ENCODE assay signal across 11 cellular contexts in genomic region chr20:49319204-49319809, GRCh38. TPM values are rescaled to one million over a fixed set of nuclear protein-coding genes. Genes with fewer than 3 reads are reported as not detected.
DNase-seq lines count a peak whose midpoint lies in the region; ATAC-seq lines count a peak whose summit lies in the region.
"Had no signal": no experiment of that assay in that cellular context is flagged by ENCODE, and none has a peak within 500 bp of the region (broad histone marks: within the 10 kb centered on the region; RNA-seq: fewer than 3 reads in every experiment).

No MANE protein-coding gene starts in this region.

- peaks cover 69% of the 10 kb centered on the region for H3K27me3 Mint-ChIP-seq in activated CD4-positive, alpha-beta T cell treated with anti-CD3 and anti-CD28 coated beads, Interleukin-2, amount 10 ng/mL, durations not matched to agents 24 days and 14 days
- peaks cover 40% of the 10 kb centered on the region for H3K27me3 Mint-ChIP-seq in activated CD4-positive, alpha-beta memory T cell treated with anti-CD3 and anti-CD28 coated beads for 36 hours

- H3K4me3 Mint-ChIP-seq in activated CD4-positive, alpha-beta T cell treated with anti-CD3 and anti-CD28 coated beads, Interleukin-2, amount 10 ng/mL, durations not matched to agents 24 days and 14 days: peak overlapping the region; percentile 95
- peak overlapping the region; percentile 72 for H3K4me3 Mint-ChIP-seq in activated CD4-positive, alpha-beta memory T cell treated with anti-CD3 and anti-CD28 coated beads for 36 hours
- peak overlapping the region; percentile 91 for H3K4me3 Mint-ChIP-seq in stimulated activated effector memory CD8-positive, alpha-beta T cell treated with anti-CD3 and anti-CD28 coated beads, Interleukin-12 subunit alpha, Interleukin-12 subunit beta, amount 100 ng/mL, for 72 hours
- H3K4me3 Mint-ChIP-seq: neural crest cell had no signal

- POLR2A ChIA-PET in activated CD4-positive, alpha-beta memory T cell treated with anti-CD3 and anti-CD28 coated beads for 36 hours (lab: Charles Lee): interaction anchor here (1.1 kb wide), 1 partner anchor 43 kb away, joined by 4 read pairs; no protein-coding TSS in a partner anchor

- WGBS in right cardiac atrium: 14% methylated on average over 25 of the region's 25 CpGs

- H3K27ac ChIP-seq in right cardiac atrium (ENCODE audit: low read length): no peak overlapping the region

- peaks cover 22% of the 10 kb centered on the region for H3K4me1 Mint-ChIP-seq in activated CD4-positive, alpha-beta T cell treated with anti-CD3 and anti-CD28 coated beads, Interleukin-2, amount 10 ng/mL, durations not matched to agents 24 days and 14 days
- H3K4me1 Mint-ChIP-seq in activated CD4-positive, alpha-beta memory T cell treated with anti-CD3 and anti-CD28 coated beads for 36 hours (ENCODE audit: low read depth): peaks cover 22% of the 10 kb centered on the region
- H3K4me1 Mint-ChIP-seq in stimulated activated effector memory CD8-positive, alpha-beta T cell treated with anti-CD3 and anti-CD28 coated beads, Interleukin-12 subunit alpha, Interleukin-12 subunit beta, amount 100 ng/mL, for 72 hours: peaks cover 30% of the 10 kb centered on the region

- no peaks in the 10 kb centered on the region for H3K9me3 Mint-ChIP-seq in activated CD4-positive, alpha-beta T cell treated with anti-CD3 and anti-CD28 coated beads, Interleukin-2, amount 10 ng/mL, durations not matched to agents 24 days and 14 days
- no peaks in the 10 kb centered on the region for H3K9me3 Mint-ChIP-seq in activated CD4-positive, alpha-beta memory T cell treated with anti-CD3 and anti-CD28 coated beads for 36 hours
- no peaks in the 10 kb centered on the region for H3K9me3 Mint-ChIP-seq in stimulated activated effector memory CD8-positive, alpha-beta T cell treated with anti-CD3 and anti-CD28 coated beads, Interleukin-12 subunit alpha, Interleukin-12 subunit beta, amount 100 ng/mL, for 72 hours

- no peak overlapping the region for H3K27ac Mint-ChIP-seq in activated CD4-positive, alpha-beta T cell treated with anti-CD3 and anti-CD28 coated beads, Interleukin-2, amount 10 ng/mL, durations not matched to agents 24 days and 14 days
- no peak overlapping the region for H3K27ac Mint-ChIP-seq in activated CD4-positive, alpha-beta memory T cell treated with anti-CD3 and anti-CD28 coated beads for 36 hours
- peak overlapping the region; percentile 17 for H3K27ac Mint-ChIP-seq in stimulated activated effector memory CD8-positive, alpha-beta T cell treated with anti-CD3 and anti-CD28 coated beads, Interleukin-12 subunit alpha, Interleukin-12 subunit beta, amount 100 ng/mL, for 72 hours

- peak overlapping the region; percentile 23 for H3K4me3 ChIP-seq in right cardiac atrium (ENCODE audit: low read length)

- CTCF ChIA-PET in activated CD4-positive, alpha-beta memory T cell treated with anti-CD3 and anti-CD28 coated beads for 36 hours (lab: Charles Lee): interaction anchor here (1.4 to 1.5 kb wide), 2 partner anchors 17 to 73 kb away, joined by 3 read pairs; no protein-coding TSS in a partner anchor

- H3K36me3 Mint-ChIP-seq in activated CD4-positive, alpha-beta T cell treated with anti-CD3 and anti-CD28 coated beads, Interleukin-2, amount 10 ng/mL, durations not matched to agents 24 days and 14 days (ENCODE audit: low read depth): peaks cover 2% of the 10 kb centered on the region
- H3K36me3 Mint-ChIP-seq in activated CD4-positive, alpha-beta memory T cell treated with anti-CD3 and anti-CD28 coated beads for 36 hours: no peaks in the 10 kb centered on the region
- peaks cover 6% of the 10 kb centered on the region for H3K36me3 Mint-ChIP-seq in stimulated activated effector memory CD8-positive, alpha-beta T cell treated with anti-CD3 and anti-CD28 coated beads, Interleukin-12 subunit alpha, Interleukin-12 subunit beta, amount 100 ng/mL, for 72 hours

- no peaks in the 10 kb centered on the region for H3K4me1 ChIP-seq in right cardiac atrium (ENCODE audit: control insufficient read depth, insufficient read depth, low read length)

- no peaks in the 10 kb centered on the region for H3K9me3 ChIP-seq in right cardiac atrium (ENCODE audit: control insufficient read depth, low read length)

- intact Hi-C loops in activated CD4-positive, alpha-beta T cell treated with anti-CD3 and anti-CD28 coated beads, Interleukin-2, amount 10 ng/mL, durations not matched to agents 24 days and 14 days (cut with micrococcal nuclease): no loop called here
- intact Hi-C loops in activated CD4-positive, alpha-beta memory T cell treated with anti-CD3 and anti-CD28 coated beads for 36 hours (cut with micrococcal nuclease): no loop called here
- intact Hi-C loops in right cardiac atrium (cut with DNase I): no loop called here

- ATAC-seq in right cardiac atrium (no peak), HG03439 (IDR thresholded peaks at IDR 0.05; ENCODE audit: unreplicated experiment) (no peak), HG02642 (IDR thresholded peaks at IDR 0.05; ENCODE audit: poor library complexity, unreplicated experiment) (no peak)
- no peak for ATAC-seq in stimulated activated effector memory CD8-positive, alpha-beta T cell treated with anti-CD3 and anti-CD28 coated beads, Interleukin-12 subunit alpha, Interleukin-12 subunit beta, amount 100 ng/mL, for 72 hours

- no peaks in the 10 kb centered on the region for H3K27me3 ChIP-seq in right cardiac atrium (ENCODE audit: control insufficient read depth, insufficient read depth)

- no peak for DNase-seq in activated CD4-positive, alpha-beta T cell treated with anti-CD3 and anti-CD28 coated beads, Interleukin-2, amount 10 ng/mL, durations not matched to agents 24 days and 14 days
- no peak for DNase-seq in activated CD4-positive, alpha-beta T cell treated with anti-CD3 and anti-CD28 coated beads for 48 hours
- DNase-seq in activated CD4-positive, alpha-beta memory T cell treated with anti-CD3 and anti-CD28 coated beads for 36 hours: peak; percentile 18
- DNase-seq in right cardiac atrium: peak in 2 of 3 donors; percentile 62 to 66
- DNase-seq in stimulated activated effector memory CD8-positive, alpha-beta T cell treated with anti-CD3 and anti-CD28 coated beads, Interleukin-12 subunit alpha, Interleukin-12 subunit beta, amount 100 ng/mL, for 72 hours (ENCODE audit: low spot score in 2 of 2): no peak
- DNase-seq in stimulated activated naive CD4-positive, alpha-beta T cell (lab: John Stamatoyannopoulos, UW): no peak
- DNase-seq: amniotic stem cell, KBM-7 had no signal

RNA-seq across cellular contexts. Expression of gene ZNFX1, which starts 41.5 kb away (rescaled TPM):
- total RNA-seq in activated CD4-positive, alpha-beta T cell treated with anti-CD3 and anti-CD28 coated beads, Interleukin-2, amount 10 ng/mL, durations not matched to agents 24 days and 14 days: 61.2 and 61.5 TPM in 2 replicates
- 10 to 100 TPM; 42.5 to 45.3 TPM for total RNA-seq in activated CD4-positive, alpha-beta memory T cell treated with anti-CD3 and anti-CD28 coated beads for 36 hours
- 10 to 100 TPM; 21.4 to 25.9 (median 23.2) TPM for total RNA-seq in right cardiac atrium
- 7.9 TPM for polyA plus RNA-seq in right cardiac atrium

Comparison
In these comparisons a context has a peak if more than half of its experiments do, and no peak if none do; other contexts are left out.
1. DNase-seq: peak in activated CD4-positive, alpha-beta memory T cell treated with anti-CD3 and anti-CD28 coated beads for 36 hours (single experiment) and right cardiac atrium (2 of 3); none in activated CD4-positive, alpha-beta T cell treated with anti-CD3 and anti-CD28 coated beads, Interleukin-2, amount 10 ng/mL, durations not matched to agents 24 days and 14 days (single experiment), activated CD4-positive, alpha-beta T cell treated with anti-CD3 and anti-CD28 coated beads for 48 hours (single experiment), stimulated activated effector memory CD8-positive, alpha-beta T cell treated with anti-CD3 and anti-CD28 coated beads, Interleukin-12 subunit alpha, Interleukin-12 subunit beta, amount 100 ng/mL, for 72 hours (0 of 2) and stimulated activated naive CD4-positive, alpha-beta T cell (0 of 6).
2. Peak in every context shown above with its lines, with median percentiles within 50 percentile points of each other: H3K4me3 Mint-ChIP-seq.